Comparison of ENCODE assay signal across 1 cellular context in genomic region chr1:11842154-11843041, GRCh38.
TF ChIP-seq lines count a peak whose summit lies in the region.

No MANE protein-coding gene starts in this region.

TF ChIP-seq in K562, 482 proteins besides CTCF, POLR2A, EP300 and RAD21 (continued from another document and continues in another):
- TF ChIP-seq ZNF407 (IDR thresholded peaks at IDR 0.05; ENCODE audit: low read depth): 0 out of 2 replicates have a peak, but pooled peaks have one; percentile 13
- TF ChIP-seq AFF4 (CRISPR knock-in tag; IDR thresholded peaks at IDR 0.05): peak; percentile 73; the same call in 1 of the 2 replicates
- TF ChIP-seq ZNF707 (CRISPR knock-in tag; conservative IDR thresholded peaks at IDR 0.05): no peak
- no peak for TF ChIP-seq SIRT6 (IDR thresholded peaks at IDR 0.05; ENCODE audit: low read depth, low read length)
- TF ChIP-seq POLR2B (IDR thresholded peaks at IDR 0.05; ENCODE audit: low read depth, partially characterized antibody): no peak
- no peak for TF ChIP-seq ZBTB9 (CRISPR knock-in tag; IDR thresholded peaks at IDR 0.05)
- TF ChIP-seq SMARCA4 (IDR thresholded peaks at IDR 0.05): peak; percentile 97
- no peak for TF ChIP-seq ZNF253 (CRISPR knock-in tag; conservative IDR thresholded peaks at IDR 0.05)
- TF ChIP-seq HLTF (IDR thresholded peaks at IDR 0.05): no peak
- peak; percentile 98 for TF ChIP-seq SOX6 (IDR thresholded peaks at IDR 0.05)
- no peak for TF ChIP-seq CSDE1 (IDR thresholded peaks at IDR 0.05)
- TF ChIP-seq ZNF239 (CRISPR knock-in tag; IDR thresholded peaks at IDR 0.05): peak; percentile 16; the same call in 1 of the 2 replicates
- TF ChIP-seq NFIX (CRISPR knock-in tag; IDR thresholded peaks at IDR 0.05; ENCODE audit: low read depth): peak; percentile 50; the same call in 1 of the 2 replicates
- peak; percentile 69; the same call in 1 of the 2 replicates for TF ChIP-seq CREM (IDR thresholded peaks at IDR 0.05; ENCODE audit: low read depth)
- TF ChIP-seq MCM3 (IDR thresholded peaks at IDR 0.05): no peak
- no peak for TF ChIP-seq ETV5 (CRISPR knock-in tag; IDR thresholded peaks at IDR 0.05; ENCODE audit: low read depth)
- no peak for TF ChIP-seq ZNF347 (CRISPR knock-in tag; IDR thresholded peaks at IDR 0.05; ENCODE audit: low read depth)
- TF ChIP-seq STAT5A (IDR thresholded peaks at IDR 0.05; ENCODE audit: borderline replicate concordance, low read length): peak; percentile 85
- TF ChIP-seq ARID4B (CRISPR knock-in tag; IDR thresholded peaks at IDR 0.05): peak; percentile 74
- TF ChIP-seq ELK3 (CRISPR knock-in tag; IDR thresholded peaks at IDR 0.05): no peak
- TF ChIP-seq RBFOX2 (IDR thresholded peaks at IDR 0.05; ENCODE audit: low read depth, low read length): no peak
- TF ChIP-seq ZBED1 (IDR thresholded peaks at IDR 0.05): peak; percentile 73; the same call in 1 of the 2 replicates
- TF ChIP-seq ZNF518B (CRISPR knock-in tag; IDR thresholded peaks at IDR 0.05): no peak
- 0 out of 2 replicates have a peak, but pooled peaks have one; percentile 51 for TF ChIP-seq ZBTB26 (CRISPR knock-in tag; IDR thresholded peaks at IDR 0.05)
- TF ChIP-seq TRIM24 (IDR thresholded peaks at IDR 0.05): peak; percentile 63 to 89
- no peak for TF ChIP-seq ZNF584 (CRISPR knock-in tag; IDR thresholded peaks at IDR 0.05; ENCODE audit: low read depth)
- TF ChIP-seq TCF3 (CRISPR knock-in tag; IDR thresholded peaks at IDR 0.05): peak; percentile 98
- no peak for TF ChIP-seq NFYB (IDR thresholded peaks at IDR 0.05; ENCODE audit: extremely low read depth, insufficient read length)
- TF ChIP-seq ZNF398 (CRISPR knock-in tag; IDR thresholded peaks at IDR 0.05): no peak
- TF ChIP-seq CREBBP (IDR thresholded peaks at IDR 0.05; ENCODE audit: low read depth, low read length): no peak
